ENCODE assay signal across 8 cellular contexts in the genomic region with DNA sequence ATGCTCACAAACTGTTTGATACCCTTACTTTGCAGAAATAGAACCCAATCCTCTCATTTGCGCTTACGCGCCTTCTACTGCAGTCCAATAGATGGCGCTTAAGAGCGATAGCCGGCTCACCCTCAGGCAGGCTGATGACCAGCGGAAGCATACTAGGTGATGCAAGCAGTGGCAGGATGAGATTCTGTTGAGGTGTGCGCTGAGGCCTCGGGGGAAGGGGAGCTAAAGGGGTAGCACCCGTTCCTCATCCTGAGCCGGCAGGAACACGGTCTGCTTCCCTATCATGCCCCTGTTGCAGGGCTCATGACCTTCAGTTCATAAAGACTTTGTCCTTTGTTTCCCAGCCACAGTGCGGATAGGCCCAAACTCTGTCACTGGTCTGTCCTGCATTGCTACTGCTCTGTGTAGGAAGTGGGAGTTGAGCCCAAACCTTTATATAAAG.
A peak's percentile ranks its signal among the peaks of the same experiment; 100 is the strongest.
DNase-seq lines count a peak whose midpoint lies in the region; ATAC-seq and TF ChIP-seq lines count a peak whose summit lies in the region.

No MANE protein-coding gene starts in this region.

- WGBS in psoas muscle, 3 donors = 40 to 42% (median 40%) methylated on average over 13 of the region's 13 CpGs

- no peaks in the 10 kb centered on the region for H3K36me3 ChIP-seq in mucosa of descending colon (ENCODE audit: low read depth)
- no peaks in the 10 kb centered on the region for H3K36me3 ChIP-seq in psoas muscle (ENCODE audit: insufficient read depth in 1 of 2, low read depth in 1 of 2)

- H3K4me1 ChIP-seq in mucosa of descending colon (ENCODE audit: low read depth) (no peaks in the 10 kb centered on the region), psoas muscle (no peaks in the 10 kb centered on the region)

- ATAC-seq in GM18519 (IDR thresholded peaks at IDR 0.05; ENCODE audit: low FRiP score, unreplicated experiment) = peak; percentile 98
- peak; percentile 66 for ATAC-seq in HG02885 (IDR thresholded peaks at IDR 0.05; ENCODE audit: poor library complexity, unreplicated experiment)
- peak; percentile 20 for ATAC-seq in mucosa of descending colon
- no peak for ATAC-seq in psoas muscle
- no peak for ATAC-seq in GM21737 (IDR thresholded peaks at IDR 0.05; ENCODE audit: unreplicated experiment)

- no peak for TF ChIP-seq CTCF in mucosa of descending colon (IDR thresholded peaks at IDR 0.05)
- no peak for TF ChIP-seq CTCF in psoas muscle (IDR thresholded peaks at IDR 0.05)

- no peak overlapping the region for H3K27ac ChIP-seq in psoas muscle

- H3K4me1 Mint-ChIP-seq in activated naive CD8-positive, alpha-beta T cell treated with anti-CD3 and anti-CD28 coated beads for 36 hours = no peaks in the 10 kb centered on the region

- H3K4me3 Mint-ChIP-seq in activated naive CD8-positive, alpha-beta T cell treated with anti-CD3 and anti-CD28 coated beads for 36 hours = no peak overlapping the region

- no peak overlapping the region for H3K4me3 ChIP-seq in mucosa of descending colon
- no peak overlapping the region for H3K4me3 ChIP-seq in psoas muscle

- peak; percentile 1 for DNase-seq in activated naive CD8-positive, alpha-beta T cell treated with anti-CD3 and anti-CD28 coated beads for 36 hours
- DNase-seq in mucosa of descending colon = no peak
- DNase-seq in T1000 (lab: John Stamatoyannopoulos, UW) = no peak
- no peak for DNase-seq in psoas muscle
- DNase-seq in NCI-H2171 (lab: John Stamatoyannopoulos, UW) = no peak

- peaks cover 4% of the 10 kb centered on the region for H3K9me3 Mint-ChIP-seq in activated naive CD8-positive, alpha-beta T cell treated with anti-CD3 and anti-CD28 coated beads for 36 hours

- no peaks in the 10 kb centered on the region for H3K27me3 Mint-ChIP-seq in activated naive CD8-positive, alpha-beta T cell treated with anti-CD3 and anti-CD28 coated beads for 36 hours

- H3K27ac Mint-ChIP-seq in activated naive CD8-positive, alpha-beta T cell treated with anti-CD3 and anti-CD28 coated beads for 36 hours = no peak overlapping the region

- intact Hi-C loops in mucosa of descending colon (cut with DNase I, micrococcal nuclease) (no loop called here), psoas muscle (cut with DNase I) (no loop called here)

- H3K27me3 ChIP-seq in psoas muscle (ENCODE audit: insufficient read depth in 3 of 3, low read length in 2 of 3) = no peaks in the 10 kb centered on the region

- H3K9me3 ChIP-seq in mucosa of descending colon (no peaks in the 10 kb centered on the region), psoas muscle (no peaks in the 10 kb centered on the region)

- no peaks in the 10 kb centered on the region for H3K36me3 Mint-ChIP-seq in activated naive CD8-positive, alpha-beta T cell treated with anti-CD3 and anti-CD28 coated beads for 36 hours

Comparison
In these comparisons a context has a peak if more than half of its experiments do, and no peak if none do; other contexts are left out.
1. ATAC-seq: peak in GM18519 (single experiment), HG02885 (single experiment) and mucosa of descending colon (single experiment); none in psoas muscle (0 of 4) and GM21737 (single experiment).